20 cellular contexts compared by ENCODE assay signal in genomic region chr12:62361048-62361447, GRCh38.
"Had no signal": no experiment of that assay in that cellular context is flagged by ENCODE, and none has a peak within 500 bp of the region (broad histone marks: within the 10 kb centered on the region; RNA-seq: fewer than 3 reads in every experiment).

No MANE protein-coding gene starts in this region.

- H2AFZ ChIP-seq: hepatocyte had no signal

- H3K4me3 ChIP-seq: adrenal gland, hepatocyte, ovary, upper lobe of right lung had no signal

- ATAC-seq: activated CD8-positive, alpha-beta T cell treated with anti-CD3 and anti-CD28 coated beads, Interleukin-2, amount 10 ng/mL, durations not matched to agents 7 days and 5 days; foreskin keratinocyte; sciatic nerve; stimulated activated naive B cell treated with anti-CD40 and anti-IgM and Interleukin-4, amounts not matched to agents 10 μg/mL and 1 μg/mL and 100 μg/mL, for 72 hours; upper lobe of right lung had no signal

- H3K4me2 ChIP-seq: hepatocyte had no signal

- H3K4me1 ChIP-seq: foreskin keratinocyte, upper lobe of right lung had no signal

- H3K4me1 Mint-ChIP-seq: nephron had no signal

- H3K4me3 Mint-ChIP-seq: activated CD8-positive, alpha-beta T cell treated with anti-CD3 and anti-CD28 coated beads, Interleukin-2, amount 10 ng/mL, durations not matched to agents 7 days and 5 days; activated T-helper 1 cell treated with anti-CD3 and anti-CD28 coated beads, Interleukin-12 subunit alpha, Interleukin-12 subunit beta, Interleukin-2, Interleukin-4 antibody, amounts not matched to agents 30 ng/mL and 10 ng/mL and 1 ng/mL, durations not matched to agents 14 hours and 24 hours and 36 hours; memory B cell; nephron; stimulated activated naive B cell treated with anti-CD40 and anti-IgM and Interleukin-4, amounts not matched to agents 10 μg/mL and 1 μg/mL and 100 μg/mL, for 72 hours had no signal

- H3K27ac Mint-ChIP-seq: activated CD8-positive, alpha-beta T cell treated with anti-CD3 and anti-CD28 coated beads, Interleukin-2, amount 10 ng/mL, durations not matched to agents 7 days and 5 days; activated T-helper 1 cell treated with anti-CD3 and anti-CD28 coated beads, Interleukin-12 subunit alpha, Interleukin-12 subunit beta, Interleukin-2, Interleukin-4 antibody, amounts not matched to agents 30 ng/mL and 10 ng/mL and 1 ng/mL, durations not matched to agents 14 hours and 24 hours and 36 hours; memory B cell; nephron; stimulated activated naive B cell treated with anti-CD40 and anti-IgM and Interleukin-4, amounts not matched to agents 10 μg/mL and 1 μg/mL and 100 μg/mL, for 72 hours had no signal

- DNase-seq: activated CD4-positive, alpha-beta T cell treated with anti-CD3 and anti-CD28 coated beads for 1 hour; activated CD4-positive, alpha-beta T cell treated with anti-CD3 and anti-CD28 coated beads, Interleukin-2, amount 50 U/mL, for 1 hour; activated CD8-positive, alpha-beta T cell treated with anti-CD3 and anti-CD28 coated beads, Interleukin-2, amount 10 ng/mL, durations not matched to agents 7 days and 5 days; activated gamma-delta T cell; activated naive CD4-positive, alpha-beta T cell treated with anti-CD3 and anti-CD28 coated beads, Interleukin-2, amount 50 U/mL, for 16 hours; adrenal gland; foreskin keratinocyte; ovary; stimulated activated CD4-positive, alpha-beta T cell treated with anti-CD3 and anti-CD28 coated beads, Interleukin-2, amount 100 ng/mL, for 48 hours; stimulated activated CD8-positive, alpha-beta memory T cell treated with anti-CD3 and anti-CD28 coated beads, Interleukin-4, amount 100 ng/mL, for 48 hours; stimulated activated naive B cell treated with anti-CD40 and anti-IgM and Interleukin-4, amounts not matched to agents 10 μg/mL and 1 μg/mL and 100 μg/mL, for 72 hours; T-helper 1 cell; upper lobe of right lung had no signal

- H3K9me3 ChIP-seq: adrenal gland, neutrophil, ovary, upper lobe of right lung had no signal

- H3K27me3 ChIP-seq: adrenal gland, foreskin keratinocyte, hepatocyte, neutrophil, ovary, upper lobe of right lung had no signal

- H3K36me3 ChIP-seq: adrenal gland, ovary had no signal

- H3K27me3 Mint-ChIP-seq: memory B cell; stimulated activated naive B cell treated with anti-CD40 and anti-IgM and Interleukin-4, amounts not matched to agents 10 μg/mL and 1 μg/mL and 100 μg/mL, for 72 hours had no signal

- H3K27ac ChIP-seq: adrenal gland, epithelial cell of prostate, foreskin keratinocyte, hepatocyte, neutrophil, ovary, upper lobe of right lung had no signal
